15 cellular contexts compared by ENCODE assay signal in genomic region chr2:43038034-43038719, GRCh38.
DNase-seq lines count a peak whose midpoint lies in the region; ATAC-seq and TF ChIP-seq lines count a peak whose summit lies in the region.
"Had no signal": no experiment of that assay in that cellular context is flagged by ENCODE, and none has a peak within 500 bp of the region (broad histone marks: within the 10 kb centered on the region; RNA-seq: fewer than 3 reads in every experiment).

No MANE protein-coding gene starts in this region.

- peak; percentile 57 for DNase-seq in AG20443 (ENCODE audit: low spot score)
- DNase-seq in NCI-H226, result peak; percentile 97
- peak; percentile 37 for DNase-seq in chondrocyte (ENCODE audit: low spot score)
- peak; percentile 53 for DNase-seq in osteoblast (ENCODE audit: insufficient read length, low spot score, missing footprints)
- no peak for DNase-seq in OCI-M1 (lab: John Stamatoyannopoulos, UW)
- no peak for DNase-seq in SHP77 treated with DMSO at 0.1 percent for 48 hours (lab: John Stamatoyannopoulos, UW)
- DNase-seq in NCI-H510A (lab: John Stamatoyannopoulos, UW), result no peak
- DNase-seq: activated CD8-positive, alpha-beta memory T cell treated with anti-CD3 and anti-CD28 coated beads for 24 hours; activated gamma-delta T cell treated with Interleukin-2 at 50 U/mL for 16 hours; DMS79; Karpas-422; NCI-H1694 treated with DMSO at 0.1 percent for 48 hours; NCI-H748 treated with DMSO at 0.1 percent for 48 hours; SHP77 had no signal

- H3K4me1 ChIP-seq in osteoblast (ENCODE audit: insufficient read depth, low read length), result peaks cover 16% of the 10 kb centered on the region

- H3K27me3 Mint-ChIP-seq in chondrocyte (ENCODE audit: low read depth), result no peaks in the 10 kb centered on the region

- H3K27me3 ChIP-seq in osteoblast (ENCODE audit: insufficient read depth, low read length), result no peaks in the 10 kb centered on the region

- ATAC-seq in HG03460 (IDR thresholded peaks at IDR 0.05; ENCODE audit: unreplicated experiment), result no peak

- H3K4me2 ChIP-seq in osteoblast (ENCODE audit: insufficient read depth, low read length), result no peak overlapping the region

- no peak overlapping the region for H3K4me3 Mint-ChIP-seq in chondrocyte (ENCODE audit: unreplicated experiment)

- TF ChIP-seq CTCF in chondrocyte (IDR thresholded peaks at IDR 0.05), result no peak
- TF ChIP-seq CTCF in osteoblast (IDR thresholded peaks at IDR 0.05; ENCODE audit: extremely low read depth, low read depth, low read length), result no peak

- no peaks in the 10 kb centered on the region for H4K20me1 ChIP-seq in osteoblast (ENCODE audit: insufficient read depth, low read length)

- peaks cover 53% of the 10 kb centered on the region for H3K4me1 Mint-ChIP-seq in chondrocyte (ENCODE audit: low read depth)

- H3K36me3 Mint-ChIP-seq in chondrocyte (ENCODE audit: low read depth), result no peaks in the 10 kb centered on the region

- H3K9me3 Mint-ChIP-seq in chondrocyte (ENCODE audit: low read depth), result no peaks in the 10 kb centered on the region

- H3K27ac ChIP-seq in osteoblast (ENCODE audit: low read depth, low read length), result no peak overlapping the region

- no peak overlapping the region for H2AFZ ChIP-seq in osteoblast (ENCODE audit: low read length)

- no peaks in the 10 kb centered on the region for H3K36me3 ChIP-seq in osteoblast (ENCODE audit: insufficient read depth, low read length)

- no peaks in the 10 kb centered on the region for H3K79me2 ChIP-seq in osteoblast (ENCODE audit: insufficient read depth, low read length)

- H3K4me3 ChIP-seq in osteoblast (ENCODE audit: insufficient read depth, low read length), result no peak overlapping the region

- H3K27ac Mint-ChIP-seq in chondrocyte (ENCODE audit: unreplicated experiment), result no peak overlapping the region

- H3K9me3 ChIP-seq in osteoblast (ENCODE audit: low read depth, low read length), result no peaks in the 10 kb centered on the region

Comparison
In these comparisons a context has a peak if more than half of its experiments do, and no peak if none do; other contexts are left out.
1. DNase-seq: peak in AG20443 (single experiment), NCI-H226 (single experiment), chondrocyte (single experiment) and osteoblast (single experiment); none in OCI-M1 (single experiment), SHP77 treated with DMSO at 0.1 percent for 48 hours (single experiment) and NCI-H510A (single experiment).